In the genomic region with DNA sequence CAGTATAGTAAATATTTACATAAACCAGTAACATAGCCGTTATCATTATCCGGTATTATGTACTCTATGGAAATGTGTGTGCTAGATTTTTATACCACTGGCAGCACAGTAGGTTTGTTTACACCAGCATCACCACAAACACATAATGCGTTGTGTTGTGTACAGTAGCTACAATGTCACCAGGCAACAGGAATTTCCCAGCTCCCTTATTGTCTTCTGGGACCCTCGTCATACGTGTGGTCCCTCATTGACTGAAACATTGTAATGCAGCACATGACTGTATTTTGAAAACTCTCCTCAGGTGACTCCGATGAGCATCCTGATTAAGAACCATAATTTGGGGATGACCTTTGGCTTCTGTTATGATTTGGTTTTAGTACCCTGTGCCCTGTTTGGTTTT, we compare ENCODE assay signal across 36 cellular contexts. TPM values are rescaled to one million over a fixed set of nuclear protein-coding genes. Genes with fewer than 3 reads are reported as not detected.
"Had no signal": no experiment of that assay in that cellular context is flagged by ENCODE, and none has a peak within 500 bp of the region (broad histone marks: within the 10 kb centered on the region; RNA-seq: fewer than 3 reads in every experiment).

No MANE protein-coding gene starts in this region.

- H3K27me3 ChIP-seq: MG63 had no signal

- DNase-seq: Karpas-422, Kasumi-1, MG63, MM.1S, MV-4-11, NCI-H1048, NCI-H1092, NCI-H1092 treated with DMSO at 0.1 percent for 48 hours, NCI-H1105, NCI-H1105 treated with DMSO at 0.1 percent for 48 hours, NCI-H1417, NCI-H1417 treated with DMSO at 0.1 percent for 48 hours, NCI-H1436, NCI-H1436 treated with DMSO at 0.1 percent for 48 hours, NCI-H146, NCI-H1694, NCI-H1694 treated with DMSO at 0.1 percent for 48 hours, NCI-H187, NCI-H187 treated with DMSO at 0.1 percent for 48 hours, NCI-H1930, NCI-H2029, NCI-H2029 treated with DMSO at 0.1 percent for 48 hours, NCI-H2081, NCI-H2081 treated with DMSO at 0.1 percent for 48 hours, NCI-H2107, NCI-H2171, NCI-H2171 treated with DMSO at 0.1 percent for 48 hours, NCI-H2227 treated with DMSO at 0.1 percent for 48 hours, NCI-H226, NCI-H345, NCI-H446, NCI-H446 treated with DMSO at 0.1 percent for 48 hours, NCI-H510A had no signal

- H3K4me2 ChIP-seq: KMS-11 had no signal

- H3K36me3 ChIP-seq: MG63 had no signal

- H3K27ac ChIP-seq: KMS-11 had no signal

- H3K9ac ChIP-seq: KMS-11 had no signal

- H3K9me3 ChIP-seq: MG63 had no signal

- H3K4me3 ChIP-seq: MG63 had no signal

RNA-seq across cellular contexts. Expression of gene CAPN14, which starts 47.9 kb away (rescaled TPM):
- total RNA-seq: MCF 10A, NCI-H460 had no signal
